Comparison of ENCODE assay signal across 13 cellular contexts in the genomic region with DNA sequence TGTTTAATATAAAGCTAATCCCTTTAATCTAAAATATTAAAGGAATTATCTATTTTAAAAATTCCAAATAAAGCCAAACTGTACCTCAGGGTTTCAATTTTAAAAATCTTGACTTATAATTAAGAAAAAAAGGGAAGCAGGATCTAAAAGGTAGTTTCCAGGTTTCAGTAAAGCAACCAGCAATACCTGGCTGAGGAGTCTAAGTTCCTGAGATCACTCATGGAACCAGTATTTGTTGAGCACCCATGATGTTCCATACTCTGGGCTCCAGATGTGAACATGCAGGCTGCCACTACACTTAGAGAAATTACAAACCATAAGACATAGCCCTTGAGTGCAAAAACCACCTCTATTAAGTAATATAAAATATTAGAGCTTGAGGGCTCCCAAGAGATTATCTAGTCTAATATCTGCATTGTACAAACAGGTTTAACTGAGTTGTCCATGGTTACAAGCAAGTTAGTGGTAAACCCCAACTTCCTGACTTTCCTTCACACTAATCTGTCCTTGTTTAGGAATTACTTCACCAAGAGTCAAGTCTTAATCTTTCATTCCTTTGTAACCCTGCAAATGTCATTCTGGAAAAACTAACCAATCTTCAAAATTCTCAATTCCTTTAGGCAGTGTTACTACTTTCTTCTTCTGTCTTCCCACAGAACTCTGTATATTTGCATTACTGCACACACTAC. TPM values are rescaled to one million over a fixed set of nuclear protein-coding genes. Genes with fewer than 3 reads are reported as not detected.
A peak's percentile ranks its signal among the peaks of the same experiment; 100 is the strongest.
DNase-seq lines count a peak whose midpoint lies in the region; ATAC-seq and TF ChIP-seq lines count a peak whose summit lies in the region.
"Had no signal": no experiment of that assay in that cellular context is flagged by ENCODE, and none has a peak within 500 bp of the region (broad histone marks: within the 10 kb centered on the region; RNA-seq: fewer than 3 reads in every experiment).

No MANE protein-coding gene starts in this region.

- H3K4me1 ChIP-seq in OCI-LY3 (ENCODE audit: low read length), result peaks cover 63% of the 10 kb centered on the region
- peaks cover 20 to 69% (median 37%) of the 10 kb centered on the region in 6 donors for H3K4me1 ChIP-seq in spleen

- no peaks in the 10 kb centered on the region for H3K9me3 ChIP-seq in CD4-positive, alpha-beta T cell (ENCODE audit: control insufficient read depth, low read length)
- no peaks in the 10 kb centered on the region for H3K9me3 ChIP-seq in OCI-LY3 (ENCODE audit: insufficient read depth, low read length)
- H3K9me3 ChIP-seq in spleen, result no peaks in the 10 kb centered on the region

- H3K4me3 ChIP-seq in OCI-LY3 (ENCODE audit: low read length) (no peak overlapping the region), spleen (no peak overlapping the region)
- H3K4me3 ChIP-seq: coronary artery, lung had no signal

- H3K4me3 Mint-ChIP-seq in CD4-positive, alpha-beta T cell, result no peak overlapping the region
- H3K4me3 Mint-ChIP-seq: H9 had no signal

- no peaks in the 10 kb centered on the region for H3K27me3 Mint-ChIP-seq in CD4-positive, alpha-beta T cell

- H3K27ac ChIP-seq in CD4-positive, alpha-beta T cell (ENCODE audit: low read depth, low read length), result no peak overlapping the region
- H3K27ac ChIP-seq in OCI-LY3 (ENCODE audit: low read length) (peak overlapping the region; percentile 51), spleen (no peak overlapping the region)
- H3K27ac ChIP-seq: coronary artery had no signal

- H3K27me3 ChIP-seq in CD4-positive, alpha-beta T cell (ENCODE audit: control insufficient read depth, insufficient read depth, low read length), result no peaks in the 10 kb centered on the region
- H3K27me3 ChIP-seq in OCI-LY3 (ENCODE audit: low read depth, low read length) (no peaks in the 10 kb centered on the region), spleen (replicated peaks in 1 of 7) (no peaks in the 10 kb centered on the region)

- peaks cover 50% of the 10 kb centered on the region for H3K36me3 Mint-ChIP-seq in CD4-positive, alpha-beta T cell (ENCODE audit: low read depth)

- peaks cover 18% of the 10 kb centered on the region for H4K20me1 ChIP-seq in OCI-LY3 (ENCODE audit: insufficient read depth, low read length)

- intact Hi-C loops in CD4-positive, alpha-beta T cell (cut with DNase I, micrococcal nuclease), result loop anchor here (5.0 kb wide), 1 partner anchor 47 kb away; the partner anchor contains the start of gene CLASP1 (in 2 of the 2)
- intact Hi-C loops in spleen (cut with DNase I; ENCODE audit: low total_unique reads), result loop anchor here (10.0 kb wide), 2 partner anchors 45 to 55 kb away; partner anchors contain the start of gene CLASP1

- POLR2A ChIA-PET in CD4-positive, alpha-beta T cell (lab: Charles Lee), result no interaction called here

- H2AFZ ChIP-seq in OCI-LY3 (ENCODE audit: low read depth, low read length), result no peak overlapping the region

- H3K4me1 Mint-ChIP-seq in CD4-positive, alpha-beta T cell (ENCODE audit: low read depth), result peaks cover 87% of the 10 kb centered on the region

- H3K9me3 Mint-ChIP-seq in CD4-positive, alpha-beta T cell, result no peaks in the 10 kb centered on the region
- H3K9me3 Mint-ChIP-seq: H9 had no signal

- H3K4me2 ChIP-seq in OCI-LY3 (ENCODE audit: low read length), result peak overlapping the region; percentile 15

- CTCF ChIA-PET in CD4-positive, alpha-beta T cell (lab: Charles Lee), result no interaction called here

- no peak for TF ChIP-seq POLR2A in spleen (IDR thresholded peaks at IDR 0.05)

- ATAC-seq in CD4-positive, alpha-beta T cell (ENCODE audit: poor library complexity), result no peak
- ATAC-seq in GM18873 (IDR thresholded peaks at IDR 0.05; ENCODE audit: low FRiP score, unreplicated experiment) (peak; percentile 47), HG02884 (IDR thresholded peaks at IDR 0.05; ENCODE audit: unreplicated experiment) (peak; percentile 64)
- ATAC-seq: sciatic nerve had no signal

- H3K27ac Mint-ChIP-seq in CD4-positive, alpha-beta T cell, result peak overlapping the region; percentile 5
- H3K27ac Mint-ChIP-seq: H9 had no signal

- no peak overlapping the region for H3K9ac ChIP-seq in OCI-LY3 (ENCODE audit: low read length)

- H3K36me3 ChIP-seq in OCI-LY3 (replicated peaks; ENCODE audit: low read depth, low read length) (peaks cover 7% of the 10 kb centered on the region), spleen (peaks cover 0 to 24% (median 0%) of the 10 kb centered on the region in 6 donors)

- peaks cover 58% of the 10 kb centered on the region for H3K79me2 ChIP-seq in OCI-LY3 (ENCODE audit: low read length)

- no peak for DNase-seq in CD4-positive, alpha-beta T cell
- DNase-seq in spleen, result no peak
- DNase-seq in epidermal melanocyte (ENCODE audit: insufficient read length, low spot score), result no peak
- no peak for DNase-seq in NCI-H748 (lab: John Stamatoyannopoulos, UW; ENCODE audit: unreplicated experiment)
- no peak for DNase-seq in stimulated activated CD4-positive, alpha-beta T cell treated with anti-CD3 and anti-CD28 coated beads, Interleukin-12 subunit alpha, Interleukin-12 subunit beta, amount 100 ng/mL, for 4 hours
- DNase-seq: GDM1, H9 had no signal

- TF ChIP-seq CTCF in CD4-positive, alpha-beta T cell (IDR thresholded peaks at IDR 0.05), result no peak
- TF ChIP-seq CTCF in OCI-LY3 (IDR thresholded peaks at IDR 0.05; ENCODE audit: low read depth, low read length) (no peak), spleen (IDR thresholded peaks at IDR 0.05 in 8 of 11, conservative IDR thresholded peaks at IDR 0.05 in 3 of 11) (no peak)

RNA-seq across cellular contexts. Expression of gene CLASP1, which starts 49.2 kb away (rescaled TPM):
- 10 to 100 TPM; 58.0 to 58.5 TPM for total RNA-seq in CD4-positive, alpha-beta T cell
- 100 to 1,000 TPM in 1 of 7 donors, 10 to 100 TPM in 6; 63.4 to 103 (median 82.7) TPM for total RNA-seq in spleen
- 1 to 10 TPM; 4.0 to 8.7 (median 4.8) TPM for polyA plus RNA-seq in spleen
